18 cellular contexts compared by ENCODE assay signal in genomic region chr2:229446316-229446715, GRCh38.
A peak's percentile ranks its signal among the peaks of the same experiment; 100 is the strongest.
DNase-seq lines count a peak whose midpoint lies in the region; ATAC-seq and TF ChIP-seq lines count a peak whose summit lies in the region.
"Had no signal": no experiment of that assay in that cellular context is flagged by ENCODE, and none has a peak within 500 bp of the region (broad histone marks: within the 10 kb centered on the region; RNA-seq: fewer than 3 reads in every experiment).

No MANE protein-coding gene starts in this region.

- TF ChIP-seq CTCF in fibroblast of the aortic adventitia (IDR thresholded peaks at IDR 0.05; ENCODE audit: insufficient read depth, low read length): no peak
- no peak for TF ChIP-seq CTCF in ovary (IDR thresholded peaks at IDR 0.05)
- TF ChIP-seq CTCF in tibial artery (IDR thresholded peaks at IDR 0.05): no peak
- no peak for TF ChIP-seq CTCF in WERI-Rb-1 (IDR thresholded peaks at IDR 0.05; ENCODE audit: low read depth, low read length)

- no peaks in the 10 kb centered on the region for H3K4me1 Mint-ChIP-seq in T-helper 17 cell
- H3K4me1 Mint-ChIP-seq: naive thymus-derived CD8-positive, alpha-beta T cell had no signal

- H3K36me3 Mint-ChIP-seq in T-helper 17 cell (ENCODE audit: low read depth): no peaks in the 10 kb centered on the region
- H3K36me3 Mint-ChIP-seq: naive thymus-derived CD8-positive, alpha-beta T cell had no signal

- peak overlapping the region; percentile 61 to 78 for H3K27ac ChIP-seq in ovary
- H3K27ac ChIP-seq in tibial artery: peak overlapping the region; percentile 81 to 89
- no peak overlapping the region for H3K27ac ChIP-seq in WERI-Rb-1
- H3K27ac ChIP-seq: HL-60, right lobe of liver had no signal

- DNase-seq in T-helper 17 cell: no peak
- peak; percentile 27 for DNase-seq in fibroblast of the aortic adventitia (ENCODE audit: low read depth)
- no peak for DNase-seq in ovary
- no peak for DNase-seq in tibial artery
- DNase-seq in Kasumi-1 (lab: John Stamatoyannopoulos, UW): no peak
- no peak for DNase-seq in WERI-Rb-1
- no peak for DNase-seq in AG08395 (ENCODE audit: low spot score)
- DNase-seq: activated naive CD4-positive, alpha-beta T cell; KG1; naive thymus-derived CD8-positive, alpha-beta T cell; NCI-H1436; NCI-H524 treated with DMSO at 0.1 percent for 48 hours; PC-9; right lobe of liver; T-helper 1 cell had no signal

- H3K4me3 ChIP-seq in fibroblast of the aortic adventitia (ENCODE audit: low read depth, low read length): peak overlapping the region; percentile 34
- no peak overlapping the region for H3K4me3 ChIP-seq in ovary
- H3K4me3 ChIP-seq in tibial artery: peak overlapping the region in 1 of 2 donors; percentile 26
- no peak overlapping the region for H3K4me3 ChIP-seq in WERI-Rb-1 (ENCODE audit: low read depth, low read length)
- H3K4me3 ChIP-seq: PC-9, right lobe of liver had no signal

- H3K4me1 ChIP-seq in ovary (ENCODE audit: insufficient read depth): peaks cover 9% of the 10 kb centered on the region
- peaks cover 0 to 37% (median 19%) of the 10 kb centered on the region in 4 donors for H3K4me1 ChIP-seq in tibial artery
- H3K4me1 ChIP-seq: right lobe of liver had no signal

- H3K36me3 ChIP-seq in ovary (no peaks in the 10 kb centered on the region), tibial artery (no peaks in the 10 kb centered on the region), WERI-Rb-1 (no peaks in the 10 kb centered on the region)
- H3K36me3 ChIP-seq: right lobe of liver had no signal

- no peak for ATAC-seq in T-helper 17 cell
- no peak for ATAC-seq in GM21515 (IDR thresholded peaks at IDR 0.05; ENCODE audit: unreplicated experiment)
- ATAC-seq: naive thymus-derived CD8-positive, alpha-beta T cell; right lobe of liver had no signal

- H3K9me3 ChIP-seq in T-helper 17 cell (ENCODE audit: control insufficient read depth, low read length, poor library complexity, severe bottlenecking): no peaks in the 10 kb centered on the region
- no peaks in the 10 kb centered on the region for H3K9me3 ChIP-seq in ovary
- no peaks in the 10 kb centered on the region for H3K9me3 ChIP-seq in tibial artery
- H3K9me3 ChIP-seq in WERI-Rb-1 (ENCODE audit: severe bottlenecking): no peaks in the 10 kb centered on the region
- H3K9me3 ChIP-seq: right lobe of liver had no signal

- H3K27me3 ChIP-seq in ovary (no peaks in the 10 kb centered on the region), tibial artery (no peaks in the 10 kb centered on the region), WERI-Rb-1 (ENCODE audit: insufficient read depth, low read depth, severe bottlenecking) (peaks cover 65% of the 10 kb centered on the region)

- WGBS in ovary, 3 donors: 57 to 73% (median 62%) methylated on average over 6 of the region's 6 CpGs

- no peak overlapping the region for H3K27ac Mint-ChIP-seq in T-helper 17 cell
- H3K27ac Mint-ChIP-seq: naive thymus-derived CD8-positive, alpha-beta T cell; stimulated activated naive CD8-positive, alpha-beta T cell treated with anti-CD3 and anti-CD28 coated beads, Interleukin-15, Interleukin-2, amounts not matched to agents 100 ng/mL and 50 ng/mL, for 24 hours had no signal

- H3K4me3 Mint-ChIP-seq in T-helper 17 cell: peak overlapping the region; percentile 4
- H3K4me3 Mint-ChIP-seq: naive thymus-derived CD8-positive, alpha-beta T cell; stimulated activated naive CD8-positive, alpha-beta T cell treated with anti-CD3 and anti-CD28 coated beads, Interleukin-15, Interleukin-2, amounts not matched to agents 100 ng/mL and 50 ng/mL, for 24 hours had no signal

- intact Hi-C loops in ovary (cut with DNase I): no loop called here
- intact Hi-C loops in tibial artery (cut with DNase I; ENCODE audit: low total_unique reads): no loop called here

- TF ChIP-seq POLR2A in ovary (IDR thresholded peaks at IDR 0.05): no peak

- TF ChIP-seq EP300 in ovary (IDR thresholded peaks at IDR 0.05): no peak

- peaks cover 33% of the 10 kb centered on the region for H3K27me3 Mint-ChIP-seq in T-helper 17 cell
